8 cellular contexts compared by ENCODE assay signal in the genomic region with DNA sequence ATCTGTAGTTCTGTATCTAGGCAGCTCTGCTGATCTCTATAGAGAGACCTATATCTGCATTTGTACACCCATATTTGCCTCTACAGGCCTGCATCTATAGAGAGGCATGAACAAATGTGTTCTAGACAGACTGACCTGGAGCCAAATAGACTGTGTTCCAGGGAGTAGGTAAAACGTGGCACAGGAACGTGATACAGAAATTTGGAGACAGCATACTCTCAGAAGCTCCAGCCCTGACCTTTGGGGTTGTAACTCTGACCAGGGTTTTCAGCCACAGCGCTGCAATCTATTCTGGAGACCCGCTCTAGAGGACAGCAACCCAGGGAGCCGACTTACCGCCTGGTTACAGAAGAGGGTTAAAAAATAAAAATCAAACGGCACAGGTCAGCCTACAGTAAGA. TPM values are rescaled to one million over a fixed set of nuclear protein-coding genes. Genes with fewer than 3 reads are reported as not detected.
DNase-seq lines count a peak whose midpoint lies in the region; ATAC-seq and TF ChIP-seq lines count a peak whose summit lies in the region.

No MANE protein-coding gene starts in this region.

- 14 to 20% (median 16%) methylated on average over 7 of the region's 7 CpGs for WGBS in stomach, 5 donors

- no peak for TF ChIP-seq CTCF in foreskin fibroblast (IDR thresholded peaks at IDR 0.05; ENCODE audit: low read depth, low read length)
- TF ChIP-seq CTCF in stomach (IDR thresholded peaks at IDR 0.05), result no peak

- peak overlapping the region; percentile 97 for H3K4me3 Mint-ChIP-seq in T-helper 1 cell treated with Interleukin-12 subunit alpha and Interleukin-12 subunit beta and Interleukin-4 antibody, amounts not matched to agents 30 μg/mL and 1 μg/mL, for 36 hours

- intact Hi-C loops in stomach (cut with DNase I; ENCODE audit: low total_unique reads), result no loop called here

- H3K9me3 ChIP-seq in SK-N-MC (ENCODE audit: low read depth, low read length) (no peaks in the 10 kb centered on the region), stomach (no peaks in the 10 kb centered on the region)

- H3K27me3 ChIP-seq in stomach, result no peaks in the 10 kb centered on the region

- H3K36me3 Mint-ChIP-seq in T-helper 1 cell treated with Interleukin-12 subunit alpha and Interleukin-12 subunit beta and Interleukin-4 antibody, amounts not matched to agents 30 μg/mL and 1 μg/mL, for 36 hours (ENCODE audit: low read depth), result peaks cover 8% of the 10 kb centered on the region

- no peaks in the 10 kb centered on the region for H3K9me3 Mint-ChIP-seq in T-helper 1 cell treated with Interleukin-12 subunit alpha and Interleukin-12 subunit beta and Interleukin-4 antibody, amounts not matched to agents 30 μg/mL and 1 μg/mL, for 36 hours

- H3K36me3 ChIP-seq in SK-N-MC (ENCODE audit: insufficient read depth, low read length) (peaks cover 16% of the 10 kb centered on the region; the same call in 1 of the 2 replicates), stomach (peaks cover 0 to 28% (median 23%) of the 10 kb centered on the region in 4 donors)

- H3K4me1 Mint-ChIP-seq in T-helper 1 cell treated with Interleukin-12 subunit alpha and Interleukin-12 subunit beta and Interleukin-4 antibody, amounts not matched to agents 30 μg/mL and 1 μg/mL, for 36 hours (ENCODE audit: low read depth), result peaks cover 16% of the 10 kb centered on the region

- H3K4me3 ChIP-seq in SK-N-MC, result peak overlapping the region; percentile 99
- H3K4me3 ChIP-seq in foreskin fibroblast (ENCODE audit: low read depth in 1 of 2, low read length in 2 of 2), result peak overlapping the region; percentile 89 to 91
- peak overlapping the region; percentile 70 to 84 (median 78) for H3K4me3 ChIP-seq in stomach

- H3K27ac Mint-ChIP-seq in T-helper 1 cell treated with Interleukin-12 subunit alpha and Interleukin-12 subunit beta and Interleukin-4 antibody, amounts not matched to agents 30 μg/mL and 1 μg/mL, for 36 hours, result peak overlapping the region; percentile 41

- ATAC-seq in HG03354 (IDR thresholded peaks at IDR 0.05; ENCODE audit: poor library complexity, severe bottlenecking, unreplicated experiment), result no peak

- DNase-seq in T-helper 1 cell, result no peak
- DNase-seq in SK-N-MC (ENCODE audit: low read depth, low spot score), result no peak
- DNase-seq in foreskin fibroblast, result peak; percentile 1 to 31
- DNase-seq in stomach, result no peak
- DNase-seq in KG1 (lab: John Stamatoyannopoulos, UW), result no peak
- no peak for DNase-seq in COLO668 (lab: John Stamatoyannopoulos, UW; ENCODE audit: unreplicated experiment)

- no peak for TF ChIP-seq EP300 in stomach (IDR thresholded peaks at IDR 0.05)

- peaks cover 6 to 17% (median 13%) of the 10 kb centered on the region in 4 donors for H3K4me1 ChIP-seq in stomach

- H3K9ac ChIP-seq in SK-N-MC (ENCODE audit: insufficient read length), result peak overlapping the region; percentile 78

- H3K27me3 Mint-ChIP-seq in T-helper 1 cell treated with Interleukin-12 subunit alpha and Interleukin-12 subunit beta and Interleukin-4 antibody, amounts not matched to agents 30 μg/mL and 1 μg/mL, for 36 hours (ENCODE audit: low read depth), result no peaks in the 10 kb centered on the region

- TF ChIP-seq POLR2A in stomach (IDR thresholded peaks at IDR 0.05), result no peak

- 0 out of 2 replicates have a peak overlapping the region, but pooled peaks have one; percentile 17 for H3K27ac ChIP-seq in SK-N-MC
- peak overlapping the region in 1 of 5 donors; percentile 78 for H3K27ac ChIP-seq in stomach

RNA-seq across cellular contexts. Expression of gene RBBP9, which starts 1.0 kb away (rescaled TPM):
- 10 to 100 TPM in 2 of 5 donors, 1 to 10 TPM in 2, under 1 TPM in 1; 0.58 to 20.7 (median 4.9) TPM for total RNA-seq in stomach
- polyA plus RNA-seq in stomach, result 1 to 10 TPM; 4.7 to 7.5 (median 5.2) TPM

RNA-seq across cellular contexts. Expression of gene SEC23B, which starts 11.7 kb away (rescaled TPM):
- total RNA-seq in stomach, result 10 to 100 TPM in 4 of 5 donors, 1 to 10 TPM in 1; 5.3 to 74.9 (median 26.8) TPM
- 10 to 100 TPM in 2 of 3 donors, 1 to 10 TPM in 1; 9.5 to 29.0 (median 26.1) TPM for polyA plus RNA-seq in stomach

RNA-seq across cellular contexts. Expression of gene POLR3F, which starts 28.9 kb away (rescaled TPM):
- total RNA-seq in stomach, result 10 to 100 TPM in 2 of 5 donors, 1 to 10 TPM in 2, not detected in 1; 5.4 to 24.3 (median 13.0) TPM
- 10 to 100 TPM in 1 of 3 donors, 1 to 10 TPM in 2; 6.9 to 12.8 (median 7.3) TPM for polyA plus RNA-seq in stomach

RNA-seq across cellular contexts. Expression of gene DZANK1, which starts 29.2 kb away (rescaled TPM):
- 10 to 100 TPM in 1 of 5 donors, 1 to 10 TPM in 3, not detected in 1; 1.4 to 24.6 (median 3.3) TPM for total RNA-seq in stomach
- 1 to 10 TPM in 1 of 3 donors, under 1 TPM in 2; 0.61 to 2.6 (median 0.93) TPM for polyA plus RNA-seq in stomach

Comparison
In these comparisons a context has a peak if more than half of its experiments do, and no peak if none do; other contexts are left out.
1. DNase-seq: peak in foreskin fibroblast (2 of 2); none in T-helper 1 cell (0 of 5), SK-N-MC (single experiment), stomach (single experiment), KG1 (single experiment) and COLO668 (single experiment).
2. Peak in every context shown above with its lines, with median percentiles within 50 percentile points of each other: H3K4me3 ChIP-seq.